8 cellular contexts compared by ENCODE assay signal in genomic region chr17:29292992-29293889, GRCh38. TPM values are rescaled to one million over a fixed set of nuclear protein-coding genes. Genes with fewer than 3 reads are reported as not detected.
DNase-seq lines count a peak whose midpoint lies in the region; ATAC-seq and TF ChIP-seq lines count a peak whose summit lies in the region.

No MANE protein-coding gene starts in this region.

- H3K4me3 ChIP-seq in HAP-1 (peak overlapping the region; percentile 87), right lobe of liver (peak overlapping the region; percentile 90 to 94 (median 90))

- H3K27me3 ChIP-seq in HAP-1 (ENCODE audit: low read depth) = 0 out of 2 replicates have a peak, but pooled peaks cover 2% of the 10 kb centered on the region
- no peaks in the 10 kb centered on the region for H3K27me3 ChIP-seq in right lobe of liver

- WGBS in right lobe of liver (ENCODE audit: insufficient coverage, low coverage, low lambda C conversion rate, missing lambda C conversion rate) = 0% methylated on average over 23 of the region's 54 CpGs

- H3K27ac ChIP-seq in right lobe of liver = peak overlapping the region; percentile 93 to 100 (median 97)

- peak; percentile 15 to 40 (median 28) for ATAC-seq in right lobe of liver
- ATAC-seq in GM21367 (IDR thresholded peaks at IDR 0.05; ENCODE audit: unreplicated experiment) = no peak

- in situ Hi-C loops in Caki2 (cut with HindIII; ENCODE audit: low pct_unique_long_range_greater_than_20kb, low sequenced_read_pairs) (no loop called here), HAP-1 (cut with MboI; ENCODE audit: low sequenced_read_pairs) (no loop called here)

- peaks cover 12% of the 10 kb centered on the region; the same call in 1 of the 2 replicates for H3K4me1 ChIP-seq in HAP-1
- peaks cover 0 to 32% (median 16%) of the 10 kb centered on the region in 4 donors for H3K4me1 ChIP-seq in right lobe of liver

- TF ChIP-seq CTCF in right lobe of liver (IDR thresholded peaks at IDR 0.05) = no peak

- TF ChIP-seq POLR2A in right lobe of liver (IDR thresholded peaks at IDR 0.05) = peak; percentile 31

- intact Hi-C loops in right lobe of liver (cut with DNase I) = loop anchor here in 1 of 2 donors (5.0 kb wide), 1 partner anchor 146 kb away; no protein-coding TSS in a partner anchor

- DNase-seq in Caki2 (ENCODE audit: low read depth) (peak; percentile 50), HAP-1 (ENCODE audit: low spot score in 2 of 2) (peak; percentile 40 to 80), NCI-H2227 (lab: John Stamatoyannopoulos, UW; ENCODE audit: unreplicated experiment) (peak; percentile 43), dermis blood vessel endothelial cell (peak; percentile 65), right lobe of liver (peak; percentile 52 to 81 (median 75))
- DNase-seq in activated CD4-positive, alpha-beta T cell treated with anti-CD3 and anti-CD28 coated beads, Interleukin-2, amount 50 U/mL, for 1 hour = peak; percentile 32
- DNase-seq in stimulated activated CD4-positive, alpha-beta T cell treated with anti-CD3 and anti-CD28 coated beads, Interleukin-4, amount 100 ng/mL, for 4 hours = peak; percentile 54 to 59

- H3K36me3 ChIP-seq in HAP-1 (replicated peaks) = peaks cover 14% of the 10 kb centered on the region
- H3K36me3 ChIP-seq in right lobe of liver = peaks cover 0 to 8% (median 3%) of the 10 kb centered on the region in 4 donors

- H3K9me3 ChIP-seq in HAP-1 (no peaks in the 10 kb centered on the region), right lobe of liver (no peaks in the 10 kb centered on the region)

RNA-seq across cellular contexts. Expression of gene NUFIP2, which starts 0.7 kb away (rescaled TPM):
- total RNA-seq in Caki2 (2014; rRNA removed; shearing (Covaris generic); ENCODE audit: low replicate concordance) = 14.5 and 15.1 TPM in 2 replicates
- total RNA-seq in dermis blood vessel endothelial cell (38.5 and 43.7 TPM in 2 replicates), right lobe of liver (10 to 100 TPM; 16.1 to 31.2 (median 22.5) TPM)

RNA-seq across cellular contexts. Expression of gene CRYBA1, which starts 46.6 kb away (rescaled TPM):
- not detected in 2 replicates for total RNA-seq in Caki2 (2014; rRNA removed; shearing (Covaris generic); ENCODE audit: low replicate concordance)
- total RNA-seq in dermis blood vessel endothelial cell (not detected in 2 replicates), right lobe of liver (not detected)
